Comparison of ENCODE assay signal across 15 cellular contexts in genomic region chr18:76437011-76437410, GRCh38.
"Had no signal": no experiment of that assay in that cellular context is flagged by ENCODE, and none has a peak within 500 bp of the region (broad histone marks: within the 10 kb centered on the region; RNA-seq: fewer than 3 reads in every experiment).

No MANE protein-coding gene starts in this region.

- H3K27ac Mint-ChIP-seq: activated naive CD8-positive, alpha-beta T cell treated with anti-CD3 and anti-CD28 coated beads, Interleukin-2, amount 50 U/mL, for 24 hours; activated T-helper 17 cell treated with anti-CD3 and anti-CD28 coated beads, Interleukin-2, amount 50 U/mL, for 72 hours; stimulated activated naive CD8-positive, alpha-beta T cell treated with anti-CD3 and anti-CD28 coated beads, Interleukin-15, Interleukin-2, amounts not matched to agents 100 ng/mL and 50 ng/mL, for 24 hours had no signal

- ATAC-seq: activated CD4-positive, CD25-positive, alpha-beta regulatory T cell treated with anti-CD3 and anti-CD28 coated beads, Interleukin-2, amount 50 U/mL, for 24 hours; activated naive CD8-positive, alpha-beta T cell treated with anti-CD3 and anti-CD28 coated beads, Interleukin-2, amount 50 U/mL, for 24 hours; activated T-helper 17 cell treated with anti-CD3 and anti-CD28 coated beads, Interleukin-2, amount 50 U/mL, for 72 hours; esophagus mucosa; lower lobe of right lung; pancreas had no signal

- H3K9me3 Mint-ChIP-seq: activated naive CD8-positive, alpha-beta T cell treated with anti-CD3 and anti-CD28 coated beads, Interleukin-2, amount 50 U/mL, for 24 hours; activated T-helper 17 cell treated with anti-CD3 and anti-CD28 coated beads, Interleukin-2, amount 50 U/mL, for 72 hours; stimulated activated naive CD8-positive, alpha-beta T cell treated with anti-CD3 and anti-CD28 coated beads, Interleukin-15, Interleukin-2, amounts not matched to agents 100 ng/mL and 50 ng/mL, for 24 hours had no signal

- H3K4me3 Mint-ChIP-seq: activated naive CD8-positive, alpha-beta T cell treated with anti-CD3 and anti-CD28 coated beads, Interleukin-2, amount 50 U/mL, for 24 hours; activated T-helper 17 cell treated with anti-CD3 and anti-CD28 coated beads, Interleukin-2, amount 50 U/mL, for 72 hours; stimulated activated naive CD8-positive, alpha-beta T cell treated with anti-CD3 and anti-CD28 coated beads, Interleukin-15, Interleukin-2, amounts not matched to agents 100 ng/mL and 50 ng/mL, for 24 hours had no signal

- H3K4me1 Mint-ChIP-seq: activated T-helper 17 cell treated with anti-CD3 and anti-CD28 coated beads, Interleukin-2, amount 50 U/mL, for 72 hours had no signal

- H3K27ac ChIP-seq: breast epithelium, dorsolateral prefrontal cortex, lower lobe of right lung, pancreas had no signal

- H3K4me1 ChIP-seq: breast epithelium, lower lobe of right lung, pancreas had no signal

- H3K4me3 ChIP-seq: breast epithelium, dorsolateral prefrontal cortex, lower lobe of right lung, pancreas, smooth muscle cell had no signal

- H3K27me3 Mint-ChIP-seq: activated naive CD8-positive, alpha-beta T cell treated with anti-CD3 and anti-CD28 coated beads, Interleukin-2, amount 50 U/mL, for 24 hours; activated T-helper 17 cell treated with anti-CD3 and anti-CD28 coated beads, Interleukin-2, amount 50 U/mL, for 72 hours; stimulated activated naive CD8-positive, alpha-beta T cell treated with anti-CD3 and anti-CD28 coated beads, Interleukin-15, Interleukin-2, amounts not matched to agents 100 ng/mL and 50 ng/mL, for 24 hours had no signal

- H3K27me3 ChIP-seq: breast epithelium, pancreas had no signal

- H3K9me3 ChIP-seq: breast epithelium, lower lobe of right lung, pancreas had no signal

- DNase-seq: activated CD4-positive, alpha-beta T cell treated with anti-CD3 and anti-CD28 coated beads, Interleukin-2, amount 50 U/mL, for 1 hour; activated naive CD4-positive, alpha-beta T cell treated with Interleukin-2 at 50 U/mL for 16 hours; activated naive CD8-positive, alpha-beta T cell treated with anti-CD3 and anti-CD28 coated beads, Interleukin-2, amount 50 U/mL, for 24 hours; aorta; dorsolateral prefrontal cortex; kidney glomerular epithelial cell; lower lobe of right lung; SW 1271 had no signal

- H3K36me3 ChIP-seq: breast epithelium had no signal
